ENCODE assay signal across 22 cellular contexts in the genomic region with DNA sequence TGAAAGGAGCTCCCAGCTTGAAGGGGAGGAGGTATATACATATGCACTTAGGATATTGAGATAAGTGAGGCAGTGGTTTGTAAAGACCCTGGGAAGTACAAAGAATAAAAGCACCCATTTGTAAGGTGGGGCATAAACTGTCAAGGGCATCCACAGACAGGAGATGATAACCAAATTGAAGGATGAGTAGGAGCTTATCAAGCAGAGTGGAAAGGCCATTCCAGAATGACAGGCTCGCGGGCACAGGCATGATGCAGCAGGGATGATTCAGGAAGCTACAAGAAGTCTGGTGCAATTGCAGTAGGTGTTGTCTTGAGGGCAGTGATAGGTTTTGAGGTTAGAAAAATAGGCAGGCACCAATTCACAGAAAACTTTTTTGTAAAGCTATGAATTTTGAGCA.
"Had no signal": no experiment of that assay in that cellular context is flagged by ENCODE, and none has a peak within 500 bp of the region (broad histone marks: within the 10 kb centered on the region; RNA-seq: fewer than 3 reads in every experiment).

No MANE protein-coding gene starts in this region.

- FAIRE-seq: astrocyte, RCC 7860 had no signal

- DNase-seq: activated CD4-positive, alpha-beta T cell treated with anti-CD3 and anti-CD28 coated beads, Interleukin-2, amount 50 U/mL, for 4 hours; activated CD4-positive, CD25-positive, alpha-beta regulatory T cell; activated gamma-delta T cell; activated naive CD4-positive, alpha-beta T cell treated with anti-CD3 and anti-CD28 coated beads for 36 hours; activated T-cell treated with anti-CD3 and anti-CD28 coated beads for 4 hours; activated T-cell treated with anti-CD3 and anti-CD28 coated beads, Interleukin-2, amount 50 U/mL, for 48 hours; amygdala; cerebellar nuclear complex; MM.1S; NCI-H1105; NCI-H1436; NCI-H1694 treated with DMSO at 0.1 percent for 48 hours; NCI-H2029 treated with DMSO at 0.1 percent for 48 hours; NCI-H2171; NCI-H510A treated with DMSO at 0.1 percent for 48 hours; PC-3; SHP77 treated with DMSO at 0.1 percent for 48 hours; T-helper 1 cell had no signal

- ATAC-seq: activated T-helper 17 cell treated with anti-CD3 and anti-CD28 coated beads, Interleukin-2, amount 50 U/mL, for 72 hours; PC-3 had no signal

- H3K27ac ChIP-seq: VCaP had no signal
